ENCODE assay signal across 1 cellular context in the genomic region with DNA sequence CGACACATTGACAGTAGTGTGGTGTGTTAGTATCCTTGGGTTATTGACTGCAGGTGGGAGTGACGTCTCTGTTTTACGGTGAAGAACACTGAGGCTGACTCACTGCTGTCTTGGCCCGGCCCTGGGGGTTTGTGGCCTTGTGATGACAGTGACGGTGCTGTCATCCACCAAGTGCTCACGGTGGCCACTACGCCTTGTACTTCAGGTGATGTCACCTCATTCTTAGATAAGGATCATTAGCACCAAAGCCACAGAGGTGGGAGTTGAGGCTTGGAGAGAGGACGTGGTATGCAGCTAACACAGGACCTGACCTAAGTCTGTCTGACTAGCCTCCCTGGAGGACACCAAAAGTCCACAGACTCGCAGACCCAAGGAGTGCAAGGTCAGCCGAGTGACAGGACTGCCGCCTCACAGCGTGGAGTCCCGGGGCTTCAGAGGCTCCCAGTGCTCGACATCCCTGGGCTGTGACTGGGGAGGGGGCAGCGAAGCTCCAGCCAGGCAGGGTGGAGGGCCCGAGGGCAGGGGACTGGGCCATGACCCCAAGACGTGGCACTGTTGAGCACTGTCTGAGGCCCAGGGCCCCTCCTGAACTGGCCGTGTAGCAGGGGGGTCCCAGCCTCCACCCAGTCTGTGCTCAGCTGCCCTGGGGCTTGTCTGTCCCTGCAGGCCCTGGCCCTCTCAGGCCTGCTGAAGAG.
TF ChIP-seq lines count a peak whose summit lies in the region.

No MANE protein-coding gene starts in this region.

TF ChIP-seq in IMR-90, 13 proteins besides CTCF, POLR2A, EP300 and RAD21:
- no peak for TF ChIP-seq RFX5 (IDR thresholded peaks at IDR 0.05; ENCODE audit: low read depth, low read length)
- no peak for TF ChIP-seq CHD1 (IDR thresholded peaks at IDR 0.05; ENCODE audit: low read depth, low read length)
- no peak for TF ChIP-seq CEBPB (IDR thresholded peaks at IDR 0.05; ENCODE audit: low read depth, low read length)
- TF ChIP-seq, protein P1, sequence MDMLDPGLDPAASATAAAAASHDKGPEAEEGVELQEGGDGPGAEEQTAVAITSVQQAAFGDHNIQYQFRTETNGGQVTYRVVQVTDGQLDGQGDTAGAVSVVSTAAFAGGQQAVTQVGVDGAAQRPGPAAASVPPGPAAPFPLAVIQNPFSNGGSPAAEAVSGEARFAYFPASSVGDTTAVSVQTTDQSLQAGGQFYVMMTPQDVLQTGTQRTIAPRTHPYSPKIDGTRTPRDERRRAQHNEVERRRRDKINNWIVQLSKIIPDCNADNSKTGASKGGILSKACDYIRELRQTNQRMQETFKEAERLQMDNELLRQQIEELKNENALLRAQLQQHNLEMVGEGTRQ (IDR thresholded peaks at IDR 0.05; ENCODE audit: low read depth, low read length) = no peak
- TF ChIP-seq FOS (IDR thresholded peaks at IDR 0.05; ENCODE audit: low read depth, low read length) = no peak
- TF ChIP-seq RCOR1 (IDR thresholded peaks at IDR 0.05; ENCODE audit: insufficient replicate concordance, low read length) = no peak
- no peak for TF ChIP-seq MXI1 (IDR thresholded peaks at IDR 0.05; ENCODE audit: borderline replicate concordance, low read depth, low read length)
- TF ChIP-seq BHLHE40 (IDR thresholded peaks at IDR 0.05; ENCODE audit: low read depth, low read length) = no peak
- no peak for TF ChIP-seq MAFK (IDR thresholded peaks at IDR 0.05; ENCODE audit: low read depth, low read length)
